ENCODE assay signal across 2 cellular contexts in genomic region chr20:46563848-46564197, GRCh38.
A peak's percentile ranks its signal among the peaks of the same experiment; 100 is the strongest.
TF ChIP-seq lines count a peak whose summit lies in the region.

No MANE protein-coding gene starts in this region.

TF ChIP-seq in HCT116, 20 proteins besides CTCF, POLR2A, EP300 and RAD21:
- TF ChIP-seq CEBPB (IDR thresholded peaks at IDR 0.05; ENCODE audit: low read depth) = no peak
- TF ChIP-seq TCF7L2 (IDR thresholded peaks at IDR 0.05; ENCODE audit: borderline replicate concordance, extremely low read depth, insufficient read depth, insufficient read length) = no peak
- no peak for TF ChIP-seq EZH2phosphoT487 (IDR thresholded peaks at IDR 0.05; ENCODE audit: borderline replicate concordance)
- no peak for TF ChIP-seq SIN3A (IDR thresholded peaks at IDR 0.05; ENCODE audit: low read depth)
- no peak for TF ChIP-seq ATF3 (IDR thresholded peaks at IDR 0.05)
- TF ChIP-seq EGR1 (IDR thresholded peaks at IDR 0.05; ENCODE audit: low read depth) = no peak
- no peak for TF ChIP-seq YY1 (IDR thresholded peaks at IDR 0.05; ENCODE audit: extremely low read depth, insufficient replicate concordance, low read depth, low read length)
- TF ChIP-seq ELF1 (IDR thresholded peaks at IDR 0.05; ENCODE audit: borderline replicate concordance, low read depth) = no peak
- TF ChIP-seq CBX3 (IDR thresholded peaks at IDR 0.05; ENCODE audit: low read depth) = no peak
- no peak for TF ChIP-seq POLR2AphosphoS5 (IDR thresholded peaks at IDR 0.05; ENCODE audit: low read depth, low read length)

TF ChIP-seq in H1, 55 proteins besides CTCF, POLR2A, EP300 and RAD21:
- TF ChIP-seq MAFK (IDR thresholded peaks at IDR 0.05; ENCODE audit: low read depth, low read length) (peak; percentile 95), TCF12 (IDR thresholded peaks at IDR 0.05; ENCODE audit: low read depth, low read length) (no peak)
